Comparison of ENCODE assay signal across 1 cellular context in genomic region chr19:13053761-13054604, GRCh38.
TF ChIP-seq lines count a peak whose summit lies in the region.

No MANE protein-coding gene starts in this region.

TF ChIP-seq in A549, 52 proteins besides CTCF, POLR2A, EP300 and RAD21 (continued from another document):
- TF ChIP-seq, protein P1, sequence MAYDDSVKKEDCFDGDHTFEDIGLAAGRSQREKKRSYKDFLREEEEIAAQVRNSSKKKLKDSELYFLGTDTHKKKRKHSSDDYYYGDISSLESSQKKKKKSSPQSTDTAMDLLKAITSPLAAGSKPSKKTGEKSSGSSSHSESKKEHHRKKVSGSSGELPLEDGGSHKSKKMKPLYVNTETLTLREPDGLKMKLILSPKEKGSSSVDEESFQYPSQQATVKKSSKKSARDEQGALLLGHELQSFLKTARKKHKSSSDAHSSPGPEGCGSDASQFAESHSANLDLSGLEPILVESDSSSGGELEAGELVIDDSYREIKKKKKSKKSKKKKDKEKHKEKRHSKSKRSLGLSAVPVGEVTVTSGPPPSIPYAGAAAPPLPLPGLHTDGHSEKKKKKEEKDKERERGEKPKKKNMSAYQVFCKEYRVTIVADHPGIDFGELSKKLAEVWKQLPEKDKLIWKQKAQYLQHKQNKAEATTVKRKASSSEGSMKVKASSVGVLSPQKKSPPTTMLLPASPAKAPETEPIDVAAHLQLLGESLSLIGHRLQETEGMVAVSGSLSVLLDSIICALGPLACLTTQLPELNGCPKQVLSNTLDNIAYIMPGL (CRISPR knock-in tag; IDR thresholded peaks at IDR 0.05; ENCODE audit: borderline replicate concordance): no peak
